Comparison of ENCODE assay signal across 10 cellular contexts in genomic region chr4:152398060-152398459, GRCh38.
DNase-seq lines count a peak whose midpoint lies in the region; ATAC-seq, FAIRE-seq and TF ChIP-seq lines count a peak whose summit lies in the region.
"Had no signal": no experiment of that assay in that cellular context is flagged by ENCODE, and none has a peak within 500 bp of the region (broad histone marks: within the 10 kb centered on the region; RNA-seq: fewer than 3 reads in every experiment).

No MANE protein-coding gene starts in this region.

- DNase-seq in NCI-H2227 (lab: John Stamatoyannopoulos, UW; ENCODE audit: unreplicated experiment) (peak; percentile 4), NCI-H2227 treated with DMSO at 0.1 percent for 48 hours (lab: John Stamatoyannopoulos, UW) (no peak), NCI-H1694 treated with DMSO at 0.1 percent for 48 hours (lab: John Stamatoyannopoulos, UW) (peak; percentile 24), colonic mucosa (no peak), pancreas (no peak), DMS153 treated with DMSO at 0.1 percent for 48 hours (lab: John Stamatoyannopoulos, UW; ENCODE audit: unreplicated experiment) (no peak)
- DNase-seq: activated T-cell treated with anti-CD3 and anti-CD28 coated beads, Interleukin-2, amount 50 U/mL, for 24 hours; SHP77 had no signal

- no peak overlapping the region for H3K9ac ChIP-seq in colonic mucosa (ENCODE audit: low read depth in 2 of 2, low read length in 2 of 2)

- H3K27me3 ChIP-seq in colonic mucosa (no peaks in the 10 kb centered on the region), pancreas (no peaks in the 10 kb centered on the region)

- ATAC-seq in pancreas, result no peak
- ATAC-seq in GM18511 (IDR thresholded peaks at IDR 0.05; ENCODE audit: unreplicated experiment), result no peak
- ATAC-seq in GM18873 (IDR thresholded peaks at IDR 0.05; ENCODE audit: low FRiP score, unreplicated experiment), result no peak

- intact Hi-C loops in colonic mucosa (cut with DNase I) (loop anchor here (10.0 kb wide), 1 partner anchor 353 kb away; no protein-coding TSS in a partner anchor), pancreas (cut with DNase I) (no loop called here)

- no peak overlapping the region for H3K27ac ChIP-seq in colonic mucosa
- no peak overlapping the region for H3K27ac ChIP-seq in pancreas

- H3K4me3 ChIP-seq in colonic mucosa (no peak overlapping the region), pancreas (no peak overlapping the region)

- H3K36me3 ChIP-seq in colonic mucosa (no peaks in the 10 kb centered on the region), pancreas (no peaks in the 10 kb centered on the region)

- TF ChIP-seq CTCF in colonic mucosa (IDR thresholded peaks at IDR 0.05) (peak; percentile 29), pancreas (IDR thresholded peaks at IDR 0.05) (no peak)

- 90 to 92% methylated on average over 1 of the region's 1 CpG for WGBS in pancreas, 2 donors

- H3K9me3 ChIP-seq in colonic mucosa, result no peaks in the 10 kb centered on the region
- no peaks in the 10 kb centered on the region for H3K9me3 ChIP-seq in pancreas

- no peaks in the 10 kb centered on the region for H3K4me1 ChIP-seq in colonic mucosa
- H3K4me1 ChIP-seq in pancreas, result no peaks in the 10 kb centered on the region

- FAIRE-seq in pancreas (lab: Jason Lieb, UNC), result peak; percentile 81

Comparison
In these comparisons a context has a peak if more than half of its experiments do, and no peak if none do; other contexts are left out.
1. DNase-seq: peak in NCI-H2227 (single experiment) and NCI-H1694 treated with DMSO at 0.1 percent for 48 hours (single experiment); none in NCI-H2227 treated with DMSO at 0.1 percent for 48 hours (single experiment), colonic mucosa (single experiment), pancreas (0 of 6) and DMS153 treated with DMSO at 0.1 percent for 48 hours (single experiment).